ENCODE assay signal across 2 cellular contexts in the genomic region with DNA sequence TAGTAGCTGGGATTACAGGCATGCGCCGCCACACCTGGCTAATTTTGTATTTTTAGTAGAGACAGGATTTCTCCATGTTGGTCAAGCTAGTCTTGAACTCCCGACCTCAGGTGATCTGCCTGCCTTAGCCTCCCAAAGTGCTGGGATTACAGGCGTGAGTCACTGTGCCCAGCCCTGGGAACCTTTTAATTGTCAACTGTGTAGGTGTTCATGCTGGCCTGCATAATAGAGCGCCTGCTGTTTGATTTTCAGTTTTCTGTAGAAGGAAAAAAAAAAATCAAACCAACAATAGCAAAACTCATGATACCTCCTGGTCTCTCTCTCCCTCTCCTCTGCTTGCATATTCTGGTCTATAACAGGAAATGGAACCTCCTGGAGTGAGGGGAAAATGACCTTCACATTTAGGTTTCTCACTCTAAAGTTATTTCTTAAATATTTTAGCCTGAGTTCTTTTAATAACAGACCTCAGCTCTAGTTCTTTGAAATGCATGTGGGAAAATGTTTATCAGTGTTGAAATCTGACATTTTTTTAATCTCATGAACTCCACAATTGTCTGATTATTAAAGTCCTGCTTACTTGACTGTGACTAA.
TF ChIP-seq lines count a peak whose summit lies in the region.

No MANE protein-coding gene starts in this region.

TF ChIP-seq in IMR-90, 13 proteins besides CTCF, POLR2A, EP300 and RAD21:
- no peak for TF ChIP-seq ELK1 (IDR thresholded peaks at IDR 0.05; ENCODE audit: borderline replicate concordance, low read depth, low read length)
- TF ChIP-seq RFX5 (IDR thresholded peaks at IDR 0.05; ENCODE audit: low read depth, low read length), result no peak
- TF ChIP-seq BHLHE40 (IDR thresholded peaks at IDR 0.05; ENCODE audit: low read depth, low read length), result no peak
- no peak for TF ChIP-seq FOS (IDR thresholded peaks at IDR 0.05; ENCODE audit: low read depth, low read length)

TF ChIP-seq in WTC11, 78 proteins besides CTCF, POLR2A, EP300 and RAD21 (continued from another document):
- TF ChIP-seq, protein P1, sequence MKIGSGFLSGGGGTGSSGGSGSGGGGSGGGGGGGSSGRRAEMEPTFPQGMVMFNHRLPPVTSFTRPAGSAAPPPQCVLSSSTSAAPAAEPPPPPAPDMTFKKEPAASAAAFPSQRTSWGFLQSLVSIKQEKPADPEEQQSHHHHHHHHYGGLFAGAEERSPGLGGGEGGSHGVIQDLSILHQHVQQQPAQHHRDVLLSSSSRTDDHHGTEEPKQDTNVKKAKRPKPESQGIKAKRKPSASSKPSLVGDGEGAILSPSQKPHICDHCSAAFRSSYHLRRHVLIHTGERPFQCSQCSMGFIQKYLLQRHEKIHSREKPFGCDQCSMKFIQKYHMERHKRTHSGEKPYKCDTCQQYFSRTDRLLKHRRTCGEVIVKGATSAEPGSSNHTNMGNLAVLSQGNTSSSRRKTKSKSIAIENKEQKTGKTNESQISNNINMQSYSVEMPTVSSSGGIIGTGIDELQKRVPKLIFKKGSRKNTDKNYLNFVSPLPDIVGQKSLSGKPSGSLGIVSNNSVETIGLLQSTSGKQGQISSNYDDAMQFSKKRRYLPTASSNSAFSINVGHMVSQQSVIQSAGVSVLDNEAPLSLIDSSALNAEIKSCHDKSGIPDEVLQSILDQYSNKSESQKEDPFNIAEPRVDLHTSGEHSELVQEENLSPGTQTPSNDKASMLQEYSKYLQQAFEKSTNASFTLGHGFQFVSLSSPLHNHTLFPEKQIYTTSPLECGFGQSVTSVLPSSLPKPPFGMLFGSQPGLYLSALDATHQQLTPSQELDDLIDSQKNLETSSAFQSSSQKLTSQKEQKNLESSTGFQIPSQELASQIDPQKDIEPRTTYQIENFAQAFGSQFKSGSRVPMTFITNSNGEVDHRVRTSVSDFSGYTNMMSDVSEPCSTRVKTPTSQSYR (CRISPR knock-in tag; IDR thresholded peaks at IDR 0.05), result no peak
- TF ChIP-seq ZNF121 (CRISPR knock-in tag; IDR thresholded peaks at IDR 0.05), result no peak
- no peak for TF ChIP-seq GTF2I (CRISPR knock-in tag; conservative IDR thresholded peaks at IDR 0.05)
- TF ChIP-seq NFE2L1 (CRISPR knock-in tag; IDR thresholded peaks at IDR 0.05), result no peak
- no peak for TF ChIP-seq NFATC4 (CRISPR knock-in tag; IDR thresholded peaks at IDR 0.05)
- TF ChIP-seq STAT6 (CRISPR knock-in tag; conservative IDR thresholded peaks at IDR 0.05; ENCODE audit: low read depth), result no peak
